In genomic region chr11:94767701-94768601, GRCh38 we compare ENCODE assay signal across 8 cellular contexts. TPM values are rescaled to one million over a fixed set of nuclear protein-coding genes. Genes with fewer than 3 reads are reported as not detected.
DNase-seq lines count a peak whose midpoint lies in the region; ATAC-seq and TF ChIP-seq lines count a peak whose summit lies in the region.

Gene AMOTL1 (plus strand): TSS chr11:94768356. CDS start chr11:94768512, 156 bp downstream.

- peak within 1 kb of the TSS; percentile 79; the same call in 1 of the 2 replicates for H3K9ac ChIP-seq in iPS-20b (ENCODE audit: low read depth, low read length)

- no peaks in the 10 kb centered on the region for H3K36me3 ChIP-seq in iPS-20b (ENCODE audit: insufficient read depth, low read depth, low read length)
- H3K36me3 ChIP-seq in gastrocnemius medialis: no peaks in the 10 kb centered on the region

- H3K27ac ChIP-seq in caudate nucleus (ENCODE audit: low read depth, low read length) (peak within 1 kb of the TSS; percentile 48), iPS-20b (ENCODE audit: low read length) (no peak within 1 kb of the TSS), gastrocnemius medialis (peak within 1 kb of the TSS; percentile 96 to 98 (median 98))

- peak within 1 kb of the TSS; percentile 85 for H3K4me3 ChIP-seq in iPS-20b (ENCODE audit: low read length)
- peak within 1 kb of the TSS; percentile 91 to 97 (median 94) for H3K4me3 ChIP-seq in gastrocnemius medialis

- H3K27me3 ChIP-seq in iPS-20b (ENCODE audit: insufficient read depth, low read length) (peaks cover 71% of the 10 kb centered on the region), gastrocnemius medialis (no peaks in the 10 kb centered on the region)

- DNase-seq in DMS153 treated with DMSO at 0.1 percent for 48 hours (lab: John Stamatoyannopoulos, UW; ENCODE audit: unreplicated experiment) (peak; percentile 50), KG1 (lab: John Stamatoyannopoulos, UW) (peak; percentile 92), SIG-M5 (lab: John Stamatoyannopoulos, UW) (peak; percentile 23), caudate nucleus (lab: John Stamatoyannopoulos, UW) (peak; percentile 9 to 86 (median 63)), gastrocnemius medialis (peak; percentile 90)
- no peak for DNase-seq in effector CD4-positive, alpha-beta T cell

- peak; percentile 83 to 93 for TF ChIP-seq POLR2A in gastrocnemius medialis (IDR thresholded peaks at IDR 0.05)

- intact Hi-C loops in gastrocnemius medialis (cut with DNase I; ENCODE audit: low total_unique reads): loop anchor here (2.0 to 10.0 kb wide), 4 partner anchors 27 to 327 kb away; no protein-coding TSS in a partner anchor

- peak; percentile 50 for ATAC-seq in GM21447 (IDR thresholded peaks at IDR 0.05; ENCODE audit: unreplicated experiment)
- peak; percentile 45 to 69 for ATAC-seq in gastrocnemius medialis

- H3K9me3 ChIP-seq in iPS-20b (ENCODE audit: insufficient read depth, low read depth, low read length): no peaks in the 10 kb centered on the region
- no peaks in the 10 kb centered on the region for H3K9me3 ChIP-seq in gastrocnemius medialis

- in situ Hi-C loops in gastrocnemius medialis (cut with MboI; ENCODE audit: low sequenced_read_pairs in 4 of 4): loop anchor here in 3 of 4 donors (10.0 to 25.0 kb wide), 2 partner anchors 143 to 319 kb away; partner anchors contain the start of gene ENDOD1 (in 1 of the 3)

- H3K4me1 ChIP-seq in iPS-20b (ENCODE audit: insufficient read depth, low read length) (peaks cover 37% of the 10 kb centered on the region), gastrocnemius medialis (peaks cover 35 to 46% of the 10 kb centered on the region in 2 donors)

- peak in 2 of 5 experiments; percentile 12 to 23 for TF ChIP-seq CTCF in gastrocnemius medialis (IDR thresholded peaks at IDR 0.05 in 4 of 5, conservative IDR thresholded peaks at IDR 0.05 in 1 of 5)

RNA-seq across cellular contexts. Expression of gene AMOTL1, which starts in this region (rescaled TPM):
- total RNA-seq in gastrocnemius medialis: 100 to 1,000 TPM; 150 to 393 (median 244) TPM
